16 cellular contexts compared by ENCODE assay signal in the genomic region with DNA sequence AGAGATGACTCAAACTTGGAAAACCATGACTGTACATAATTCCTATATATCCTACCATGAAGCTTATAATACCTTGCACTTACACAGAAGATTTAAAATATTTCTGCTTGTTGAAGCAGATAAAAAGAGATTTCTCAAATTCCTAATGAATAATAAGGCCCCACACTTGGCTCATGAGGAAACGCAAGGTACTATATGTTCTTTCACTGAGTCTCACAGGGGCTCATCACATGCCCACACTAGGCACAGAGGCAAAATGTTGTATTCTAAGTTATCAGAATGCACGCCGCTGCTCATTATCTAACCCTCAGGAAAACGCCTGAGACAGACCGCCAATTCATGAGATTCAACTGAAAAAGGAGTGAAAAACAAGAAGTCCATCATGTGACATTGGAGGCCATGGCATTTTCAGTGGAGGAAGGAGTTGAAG. TPM values are rescaled to one million over a fixed set of nuclear protein-coding genes. Genes with fewer than 3 reads are reported as not detected.
DNase-seq lines count a peak whose midpoint lies in the region; ATAC-seq, FAIRE-seq and TF ChIP-seq lines count a peak whose summit lies in the region.
"Had no signal": no experiment of that assay in that cellular context is flagged by ENCODE, and none has a peak within 500 bp of the region (broad histone marks: within the 10 kb centered on the region; RNA-seq: fewer than 3 reads in every experiment).

No MANE protein-coding gene starts in this region.

- H2BK120ac ChIP-seq in mesendoderm (ENCODE audit: low read depth, low read length) = no peak overlapping the region

- H3K27me3 ChIP-seq in adipocyte (replicated peaks; ENCODE audit: control insufficient read depth, insufficient read depth, low read length) = no peaks in the 10 kb centered on the region
- H3K27me3 ChIP-seq in mesendoderm (ENCODE audit: insufficient read depth, low read length, poor library complexity) = no peaks in the 10 kb centered on the region
- no peaks in the 10 kb centered on the region for H3K27me3 ChIP-seq in upper lobe of left lung
- H3K27me3 ChIP-seq: esophagus squamous epithelium, thyroid gland had no signal

- H3K4me1 ChIP-seq in A549 = peaks cover 80% of the 10 kb centered on the region
- H3K4me1 ChIP-seq in adipocyte (ENCODE audit: control insufficient read depth, insufficient read depth, low read length) = peaks cover 32% of the 10 kb centered on the region
- no peaks in the 10 kb centered on the region for H3K4me1 ChIP-seq in mesendoderm (ENCODE audit: control insufficient read depth, low read depth, low read length)
- peaks cover 9 to 17% (median 10%) of the 10 kb centered on the region in 4 donors for H3K4me1 ChIP-seq in upper lobe of left lung

- H3K4me2 ChIP-seq in A549 = peak overlapping the region; percentile 63
- H3K4me2 ChIP-seq in mesendoderm (ENCODE audit: low read length) = no peak overlapping the region

- H3K18ac ChIP-seq in mesendoderm (ENCODE audit: low read length) = no peak overlapping the region

- H2BK15ac ChIP-seq in mesendoderm (replicated peaks; ENCODE audit: low read depth) = no peak overlapping the region

- H3K56ac ChIP-seq in mesendoderm (ENCODE audit: low read length) = no peak overlapping the region

- H4K8ac ChIP-seq in mesendoderm (ENCODE audit: low read depth, low read length) = no peak overlapping the region

- peaks cover 6% of the 10 kb centered on the region for H3K79me1 ChIP-seq in mesendoderm (ENCODE audit: low read length)

- no peak for TF ChIP-seq POLR2A in A549 (IDR thresholded peaks at IDR 0.05; ENCODE audit: low read length)
- TF ChIP-seq POLR2A in upper lobe of left lung (IDR thresholded peaks at IDR 0.05) = peak in 1 of 4 donors; percentile 14
- TF ChIP-seq POLR2A in H54 (IDR thresholded peaks at IDR 0.05; ENCODE audit: low read depth, low read length) = no peak

- ATAC-seq in A549 = no peak
- no peak for ATAC-seq in upper lobe of left lung (ENCODE audit: low FRiP score in 2 of 2)
- no peak for ATAC-seq in GM18858 (IDR thresholded peaks at IDR 0.05; ENCODE audit: unreplicated experiment)
- ATAC-seq: left lung had no signal

- no peak overlapping the region for H4K5ac ChIP-seq in mesendoderm (ENCODE audit: low read length)

- no peak overlapping the region for H3K4ac ChIP-seq in mesendoderm (ENCODE audit: low read depth, low read length)

- no peak overlapping the region for H2AK5ac ChIP-seq in mesendoderm (ENCODE audit: low read length)

- H3K27ac ChIP-seq in A549 (peak overlapping the region; percentile 43 to 69; a peak in 4 of 6 replicates), mesendoderm (ENCODE audit: low read depth, low read length) (no peak overlapping the region), upper lobe of left lung (no peak overlapping the region)
- H3K27ac ChIP-seq: left lung, thyroid gland had no signal

- H3K9me3 ChIP-seq in A549 (no peaks in the 10 kb centered on the region), adipocyte (ENCODE audit: control insufficient read depth, low read length) (no peaks in the 10 kb centered on the region), upper lobe of left lung (no peaks in the 10 kb centered on the region)
- H3K9me3 ChIP-seq: esophagus squamous epithelium, left lung, thyroid gland had no signal

- no peaks in the 10 kb centered on the region for H3K36me3 ChIP-seq in adipocyte (ENCODE audit: control insufficient read depth, insufficient read depth, low read length, severe bottlenecking)
- no peaks in the 10 kb centered on the region for H3K36me3 ChIP-seq in mesendoderm (ENCODE audit: control insufficient read depth, insufficient read depth, low read length)
- no peaks in the 10 kb centered on the region for H3K36me3 ChIP-seq in upper lobe of left lung
- H3K36me3 ChIP-seq: esophagus squamous epithelium, left lung, thyroid gland had no signal

- H3K4me3 ChIP-seq in A549 = no peak overlapping the region
- H3K4me3 ChIP-seq in adipocyte (ENCODE audit: low read length) = peak overlapping the region; percentile 4
- no peak overlapping the region for H3K4me3 ChIP-seq in mesendoderm (ENCODE audit: low read length)
- no peak overlapping the region for H3K4me3 ChIP-seq in upper lobe of left lung
- H3K4me3 ChIP-seq: esophagus squamous epithelium, left lung, thyroid gland had no signal

- H3K23ac ChIP-seq in mesendoderm (ENCODE audit: low read length) = no peak overlapping the region

- TF ChIP-seq EP300 in A549 (IDR thresholded peaks at IDR 0.05) (no peak), upper lobe of left lung (IDR thresholded peaks at IDR 0.05) (no peak)

- H3K79me2 ChIP-seq in mesendoderm (ENCODE audit: control insufficient read depth, insufficient read depth, low read length) = peaks cover 4% of the 10 kb centered on the region

- POLR2A ChIA-PET in A549 (lab: Yijun Ruan, JAX) = interaction anchor here (1.0 kb wide), 1 partner anchor 67 kb away, joined by 3 read pairs; no protein-coding TSS in a partner anchor

- no peak for TF ChIP-seq RAD21 in A549 (conservative IDR thresholded peaks at IDR 0.05 in 1 of 2, IDR thresholded peaks at IDR 0.05 in 1 of 2)

- TF ChIP-seq CTCF in A549 (IDR thresholded peaks at IDR 0.05) = no peak
- no peak for TF ChIP-seq CTCF in upper lobe of left lung (IDR thresholded peaks at IDR 0.05)

- H2BK5ac ChIP-seq in mesendoderm (ENCODE audit: low read length) = no peak overlapping the region

- H3K9ac ChIP-seq in adipocyte (ENCODE audit: low read length) = peak overlapping the region; percentile 36
- no peak overlapping the region for H3K9ac ChIP-seq in mesendoderm (ENCODE audit: low read length)

- WGBS in A549 (ENCODE audit: missing lambda C conversion rate) = 82% methylated on average over 5 of the region's 5 CpGs
- WGBS in mesendoderm (ENCODE audit: extremely low coverage, insufficient coverage, low lambda C conversion rate) = no CpG with 5 or more reads among the region's 5 CpGs
- WGBS in upper lobe of left lung, 2 donors = 80 to 81% methylated on average over 5 of the region's 5 CpGs

- FAIRE-seq in A549 (lab: Jason Lieb, UNC) = no peak
- FAIRE-seq in H54 (lab: Jason Lieb, UNC) = no peak

- DNase-seq in A549 (ENCODE audit: low read depth in 1 of 2, low spot score in 1 of 2) (no peak), HCEC 1CT (peak; percentile 39), adipocyte (ENCODE audit: low read depth) (peak; percentile 13), glomerular visceral epithelial cell (ENCODE audit: extremely low spot score) (peak; percentile 27), mesendoderm (no peak), upper lobe of left lung (no peak), H54 (ENCODE audit: insufficient read length, low spot score) (no peak)
- DNase-seq: activated CD4-positive, alpha-beta memory T cell treated with anti-CD3 and anti-CD28 coated beads for 36 hours; DMS 273 treated with DMSO at 0.1 percent for 48 hours; esophagus squamous epithelium; left lung; NCI-H2107; right cardiac atrium; stimulated activated CD4-positive, alpha-beta T cell treated with anti-CD3 and anti-CD28 coated beads, Interleukin-4, amount 100 ng/mL, for 1 hour; thyroid gland had no signal

- CTCF ChIA-PET in A549 (lab: Yijun Ruan, JAX) = interaction anchor here (0.6 to 2.6 kb wide), 6 partner anchors 10 to 201 kb away, joined by 3 to 10 read pairs (median 4); no protein-coding TSS in a partner anchor

TF ChIP-seq in A549, 52 proteins besides CTCF, POLR2A, EP300 and RAD21 (continues in another document):
- no peak for TF ChIP-seq PHF8 (IDR thresholded peaks at IDR 0.05; ENCODE audit: borderline replicate concordance, low read depth)
- TF ChIP-seq SMC3 (IDR thresholded peaks at IDR 0.05) = no peak
- TF ChIP-seq, protein P1, sequence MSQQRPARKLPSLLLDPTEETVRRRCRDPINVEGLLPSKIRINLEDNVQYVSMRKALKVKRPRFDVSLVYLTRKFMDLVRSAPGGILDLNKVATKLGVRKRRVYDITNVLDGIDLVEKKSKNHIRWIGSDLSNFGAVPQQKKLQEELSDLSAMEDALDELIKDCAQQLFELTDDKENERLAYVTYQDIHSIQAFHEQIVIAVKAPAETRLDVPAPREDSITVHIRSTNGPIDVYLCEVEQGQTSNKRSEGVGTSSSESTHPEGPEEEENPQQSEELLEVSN (IDR thresholded peaks at IDR 0.05; ENCODE audit: borderline replicate concordance, low read depth) = no peak
- TF ChIP-seq FOSB (CRISPR knock-in tag; IDR thresholded peaks at IDR 0.05) = no peak
- TF ChIP-seq JUNB (IDR thresholded peaks at IDR 0.05) = no peak
- no peak; the same call in 1 of the 2 replicates for TF ChIP-seq ZC3H11A (IDR thresholded peaks at IDR 0.05)
- peak; percentile 62 for TF ChIP-seq NFE2L2 (conservative IDR thresholded peaks at IDR 0.05; ENCODE audit: low read length)
- no peak for TF ChIP-seq TP53 (CRISPR knock-in tag; IDR thresholded peaks at IDR 0.05)
- TF ChIP-seq CHD2 (IDR thresholded peaks at IDR 0.05; ENCODE audit: low read length, partially characterized antibody) = no peak
- no peak for TF ChIP-seq MYC (IDR thresholded peaks at IDR 0.05; ENCODE audit: borderline replicate concordance, low read length)
- TF ChIP-seq MAFK (IDR thresholded peaks at IDR 0.05; ENCODE audit: partially characterized antibody) = peak; percentile 49
- TF ChIP-seq, protein P2, sequence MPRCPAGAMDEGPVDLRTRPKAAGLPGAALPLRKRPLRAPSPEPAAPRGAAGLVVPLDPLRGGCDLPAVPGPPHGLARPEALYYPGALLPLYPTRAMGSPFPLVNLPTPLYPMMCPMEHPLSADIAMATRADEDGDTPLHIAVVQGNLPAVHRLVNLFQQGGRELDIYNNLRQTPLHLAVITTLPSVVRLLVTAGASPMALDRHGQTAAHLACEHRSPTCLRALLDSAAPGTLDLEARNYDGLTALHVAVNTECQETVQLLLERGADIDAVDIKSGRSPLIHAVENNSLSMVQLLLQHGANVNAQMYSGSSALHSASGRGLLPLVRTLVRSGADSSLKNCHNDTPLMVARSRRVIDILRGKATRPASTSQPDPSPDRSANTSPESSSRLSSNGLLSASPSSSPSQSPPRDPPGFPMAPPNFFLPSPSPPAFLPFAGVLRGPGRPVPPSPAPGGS (IDR thresholded peaks at IDR 0.05) = no peak
- TF ChIP-seq, protein P3, sequence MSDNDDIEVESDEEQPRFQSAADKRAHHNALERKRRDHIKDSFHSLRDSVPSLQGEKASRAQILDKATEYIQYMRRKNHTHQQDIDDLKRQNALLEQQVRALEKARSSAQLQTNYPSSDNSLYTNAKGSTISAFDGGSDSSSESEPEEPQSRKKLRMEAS (IDR thresholded peaks at IDR 0.05) = no peak
- no peak for TF ChIP-seq EHMT2 (IDR thresholded peaks at IDR 0.05; ENCODE audit: low read depth)
- TF ChIP-seq FOSL2 (IDR thresholded peaks at IDR 0.05) = no peak
- peak; percentile 4; the same call in 1 of the 2 replicates for TF ChIP-seq FOSL2 (CRISPR knock-in tag; IDR thresholded peaks at IDR 0.05)

RNA-seq across cellular contexts. Expression of a gene that starts 5.6 kb away (rescaled TPM):
- polyA plus RNA-seq in A549 (2011; rRNA removed) (451 and 497 TPM in 2 replicates), A549 (2017; fragmentation: RNase III; extraction: RNeasy Plus Mini Kit Qiagen cat#74134 plus additional on column Dnase treatment) (168 to 202 TPM (median 181 TPM) in 3 replicates)
- 76.7 and 101 TPM in 2 replicates for polyA plus RNA-seq in A549 (2012; cell fraction: cytosol; rRNA removed)
- polyA plus RNA-seq in A549 (2012; cell fraction: nucleus; rRNA removed) = 251 and 264 TPM in 2 replicates
- polyA minus RNA-seq in A549 (2011; rRNA and poly(A)+ RNA removed) = 285 and 317 TPM in 2 replicates
- 36.3 TPM for polyA plus RNA-seq in mesendoderm (2013, experiment 1 of 2)
- 38.1 TPM for polyA plus RNA-seq in mesendoderm (2013, experiment 2 of 2)
- total RNA-seq in upper lobe of left lung = 100 to 1,000 TPM in 2 of 6 donors, 10 to 100 TPM in 4; 39.7 to 161 (median 71.9) TPM

Comparison
In these comparisons a context has a peak if more than half of its experiments do, and no peak if none do; other contexts are left out.
1. DNase-seq: peak in HCEC 1CT (single experiment), adipocyte (single experiment) and glomerular visceral epithelial cell (single experiment); none in A549 (0 of 2), mesendoderm (single experiment), upper lobe of left lung (0 of 2) and H54 (single experiment).
2. H3K27ac ChIP-seq: peak in A549 (2 of 2); none in mesendoderm (single experiment) and upper lobe of left lung (0 of 4).